In the genomic region with DNA sequence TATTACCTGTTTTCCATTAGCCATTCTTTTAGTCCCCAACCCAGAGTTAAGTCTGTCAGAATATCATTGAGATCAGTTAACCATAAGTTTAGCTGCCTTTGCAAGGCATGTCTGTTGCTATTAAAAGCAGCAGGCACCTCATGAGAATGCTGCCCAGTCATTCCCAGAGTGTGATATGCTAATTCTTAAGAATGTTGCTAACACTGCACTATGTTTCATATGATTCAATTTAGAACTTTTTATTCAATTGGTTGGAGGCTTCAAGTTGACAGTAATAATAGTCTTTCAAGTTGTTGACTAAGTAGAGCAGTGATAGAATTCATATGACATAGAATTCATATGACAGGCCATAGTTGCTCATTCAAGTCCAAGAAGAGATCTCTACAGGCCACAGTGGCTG, we compare ENCODE assay signal across 16 cellular contexts.
DNase-seq lines count a peak whose midpoint lies in the region; ATAC-seq and TF ChIP-seq lines count a peak whose summit lies in the region.
"Had no signal": no experiment of that assay in that cellular context is flagged by ENCODE, and none has a peak within 500 bp of the region (broad histone marks: within the 10 kb centered on the region; RNA-seq: fewer than 3 reads in every experiment).

No MANE protein-coding gene starts in this region.

- peak overlapping the region; percentile 85 for H3K27ac Mint-ChIP-seq in activated T-helper 1 cell treated with anti-CD3 and anti-CD28 coated beads, Interleukin-12 subunit alpha, Interleukin-12 subunit beta, Interleukin-2, Interleukin-4 antibody, amounts not matched to agents 30 ng/mL and 10 ng/mL and 1 ng/mL, durations not matched to agents 14 hours and 24 hours and 36 hours

- H3K79me2 ChIP-seq in SK-N-SH (ENCODE audit: insufficient read depth) = peaks cover 4% of the 10 kb centered on the region; the same call in 1 of the 2 replicates

- H4K20me1 ChIP-seq in SK-N-SH (ENCODE audit: insufficient read depth) = no peaks in the 10 kb centered on the region

- H3K4me1 ChIP-seq in SK-N-SH (ENCODE audit: control insufficient read depth in 1 of 2, insufficient read depth in 2 of 2, low read depth in 1 of 2, low read length in 1 of 2) = no peaks in the 10 kb centered on the region
- peaks cover 4% of the 10 kb centered on the region for H3K4me1 ChIP-seq in psoas muscle
- H3K4me1 ChIP-seq: Peyer's patch, tibial nerve had no signal

- H3K4me3 Mint-ChIP-seq in activated T-helper 1 cell treated with anti-CD3 and anti-CD28 coated beads, Interleukin-12 subunit alpha, Interleukin-12 subunit beta, Interleukin-2, Interleukin-4 antibody, amounts not matched to agents 30 ng/mL and 10 ng/mL and 1 ng/mL, durations not matched to agents 14 hours and 24 hours and 36 hours = no peak overlapping the region

- POLR2A ChIA-PET in SK-N-SH (lab: Yijun Ruan, JAX) = no interaction called here

- no peaks in the 10 kb centered on the region for H3K27me3 Mint-ChIP-seq in activated T-helper 1 cell treated with anti-CD3 and anti-CD28 coated beads, Interleukin-12 subunit alpha, Interleukin-12 subunit beta, Interleukin-2, Interleukin-4 antibody, amounts not matched to agents 30 ng/mL and 10 ng/mL and 1 ng/mL, durations not matched to agents 14 hours and 24 hours and 36 hours (ENCODE audit: insufficient read depth)

- no peak for TF ChIP-seq CTCF in SK-N-SH (IDR thresholded peaks at IDR 0.05)
- TF ChIP-seq CTCF in psoas muscle (IDR thresholded peaks at IDR 0.05) = no peak

- H3K36me3 ChIP-seq in SK-N-SH (replicated peaks in 1 of 2; ENCODE audit: control insufficient read depth in 1 of 2, insufficient read depth in 2 of 2, low read length in 1 of 2) = peaks cover 0 to 12% of the 10 kb centered on the region in 2 experiments
- no peaks in the 10 kb centered on the region for H3K36me3 ChIP-seq in psoas muscle (ENCODE audit: insufficient read depth in 1 of 2, low read depth in 1 of 2)
- H3K36me3 ChIP-seq: Peyer's patch had no signal

- no peak overlapping the region for H3K4me2 ChIP-seq in SK-N-SH

- H3K36me3 Mint-ChIP-seq in activated T-helper 1 cell treated with anti-CD3 and anti-CD28 coated beads, Interleukin-12 subunit alpha, Interleukin-12 subunit beta, Interleukin-2, Interleukin-4 antibody, amounts not matched to agents 30 ng/mL and 10 ng/mL and 1 ng/mL, durations not matched to agents 14 hours and 24 hours and 36 hours (ENCODE audit: low read depth) = peaks cover 33% of the 10 kb centered on the region

- no peak overlapping the region for H3K4me3 ChIP-seq in SK-N-SH (ENCODE audit: low read depth in 2 of 2, low read length in 1 of 2)
- H3K4me3 ChIP-seq in psoas muscle = no peak overlapping the region
- H3K4me3 ChIP-seq: Peyer's patch, tibial nerve had no signal

- no peaks in the 10 kb centered on the region for H3K4me1 Mint-ChIP-seq in activated T-helper 1 cell treated with anti-CD3 and anti-CD28 coated beads, Interleukin-12 subunit alpha, Interleukin-12 subunit beta, Interleukin-2, Interleukin-4 antibody, amounts not matched to agents 30 ng/mL and 10 ng/mL and 1 ng/mL, durations not matched to agents 14 hours and 24 hours and 36 hours (ENCODE audit: low read depth)

- H3K9me2 ChIP-seq in SK-N-SH = no peaks in the 10 kb centered on the region

- intact Hi-C loops in activated T-helper 1 cell treated with anti-CD3 and anti-CD28 coated beads, Interleukin-12 subunit alpha, Interleukin-12 subunit beta, Interleukin-2, Interleukin-4 antibody, amounts not matched to agents 30 ng/mL and 10 ng/mL and 1 ng/mL, durations not matched to agents 14 hours and 24 hours and 36 hours (cut with micrococcal nuclease) = loop anchor here (1.0 to 10.0 kb wide), 5 partner anchors 18 to 420 kb away; no protein-coding TSS in a partner anchor
- intact Hi-C loops in psoas muscle (cut with DNase I) = no loop called here

- H3K9me3 ChIP-seq in SK-N-SH (no peaks in the 10 kb centered on the region), psoas muscle (peaks cover 8% of the 10 kb centered on the region)
- H3K9me3 ChIP-seq: Peyer's patch had no signal

- H2AFZ ChIP-seq in SK-N-SH (ENCODE audit: low read depth) = no peak overlapping the region

- ATAC-seq in SK-N-SH treated with all-trans-retinoic acid at 6 μM for 48 hours = peak; percentile 30; the same call in 1 of the 3 replicates
- peak; percentile 63 for ATAC-seq in HG02588 (IDR thresholded peaks at IDR 0.05; ENCODE audit: unreplicated experiment)
- ATAC-seq in psoas muscle = peak in 3 of 4 donors; percentile 47 to 78 (median 48)

- peaks cover 14% of the 10 kb centered on the region for H3K9me3 Mint-ChIP-seq in activated T-helper 1 cell treated with anti-CD3 and anti-CD28 coated beads, Interleukin-12 subunit alpha, Interleukin-12 subunit beta, Interleukin-2, Interleukin-4 antibody, amounts not matched to agents 30 ng/mL and 10 ng/mL and 1 ng/mL, durations not matched to agents 14 hours and 24 hours and 36 hours

- H3K9ac ChIP-seq in SK-N-SH = no peak overlapping the region

- H3K27me3 ChIP-seq in SK-N-SH (ENCODE audit: insufficient read depth) (no peaks in the 10 kb centered on the region), psoas muscle (ENCODE audit: insufficient read depth in 3 of 3, low read length in 2 of 3) (no peaks in the 10 kb centered on the region)
- H3K27me3 ChIP-seq: Peyer's patch, tibial nerve had no signal

- CTCF ChIA-PET in SK-N-SH (lab: Yijun Ruan, JAX) = interaction anchor here (1.1 kb wide), 1 partner anchor 120 kb away, joined by 3 read pairs; no protein-coding TSS in a partner anchor

- DNase-seq in SK-N-SH (no peak), psoas muscle (no peak), T1000 (lab: John Stamatoyannopoulos, UW) (no peak), NCI-H1048 (lab: John Stamatoyannopoulos, UW) (no peak)
- DNase-seq in activated T-helper 1 cell treated with anti-CD3 and anti-CD28 coated beads, Interleukin-12 subunit alpha, Interleukin-12 subunit beta, Interleukin-2, Interleukin-4 antibody, amounts not matched to agents 30 ng/mL and 10 ng/mL and 1 ng/mL, durations not matched to agents 14 hours and 24 hours and 36 hours (ENCODE audit: low spot score) = no peak
- DNase-seq in central memory CD4-positive, alpha-beta T cell = no peak
- DNase-seq: activated CD4-positive, CD25-positive, alpha-beta regulatory T cell; cerebellar nuclear complex; DND-41; NCI-H1092 treated with DMSO at 0.1 percent for 48 hours; Peyer's patch; small intestine had no signal

- H3K27ac ChIP-seq in SK-N-SH (ENCODE audit: low read depth in 2 of 2, low read length in 1 of 2) (no peak overlapping the region), psoas muscle (peak overlapping the region; percentile 3)
- H3K27ac ChIP-seq: 22Rv1, Peyer's patch, tibial nerve had no signal

- TF ChIP-seq RAD21 in SK-N-SH (IDR thresholded peaks at IDR 0.05; ENCODE audit: low read length) = no peak

- TF ChIP-seq EP300 in SK-N-SH (IDR thresholded peaks at IDR 0.05; ENCODE audit: borderline replicate concordance in 1 of 2, low read depth in 1 of 2, low read length in 1 of 2) = no peak

- peaks cover 5% of the 10 kb centered on the region for H3F3A ChIP-seq in SK-N-SH (replicated peaks; ENCODE audit: insufficient read depth)

TF ChIP-seq in SK-N-SH treated with all-trans-retinoic acid at 6 μM for 48 hours, 23 proteins besides CTCF, POLR2A, EP300 and RAD21:
- no peak for TF ChIP-seq ARNTL (CRISPR knock-in tag; IDR thresholded peaks at IDR 0.05; ENCODE audit: borderline replicate concordance, low read depth)

TF ChIP-seq in SK-N-SH, 30 proteins besides CTCF, POLR2A, EP300 and RAD21:
- TF ChIP-seq NFIC (IDR thresholded peaks at IDR 0.05; ENCODE audit: borderline replicate concordance) = no peak
- no peak for TF ChIP-seq RCOR1 (IDR thresholded peaks at IDR 0.05; ENCODE audit: low read length)
- TF ChIP-seq TCF12 (IDR thresholded peaks at IDR 0.05) = no peak
- TF ChIP-seq EZH2phosphoT487 (IDR thresholded peaks at IDR 0.05; ENCODE audit: borderline replicate concordance, low read depth) = no peak
- TF ChIP-seq, protein P1, sequence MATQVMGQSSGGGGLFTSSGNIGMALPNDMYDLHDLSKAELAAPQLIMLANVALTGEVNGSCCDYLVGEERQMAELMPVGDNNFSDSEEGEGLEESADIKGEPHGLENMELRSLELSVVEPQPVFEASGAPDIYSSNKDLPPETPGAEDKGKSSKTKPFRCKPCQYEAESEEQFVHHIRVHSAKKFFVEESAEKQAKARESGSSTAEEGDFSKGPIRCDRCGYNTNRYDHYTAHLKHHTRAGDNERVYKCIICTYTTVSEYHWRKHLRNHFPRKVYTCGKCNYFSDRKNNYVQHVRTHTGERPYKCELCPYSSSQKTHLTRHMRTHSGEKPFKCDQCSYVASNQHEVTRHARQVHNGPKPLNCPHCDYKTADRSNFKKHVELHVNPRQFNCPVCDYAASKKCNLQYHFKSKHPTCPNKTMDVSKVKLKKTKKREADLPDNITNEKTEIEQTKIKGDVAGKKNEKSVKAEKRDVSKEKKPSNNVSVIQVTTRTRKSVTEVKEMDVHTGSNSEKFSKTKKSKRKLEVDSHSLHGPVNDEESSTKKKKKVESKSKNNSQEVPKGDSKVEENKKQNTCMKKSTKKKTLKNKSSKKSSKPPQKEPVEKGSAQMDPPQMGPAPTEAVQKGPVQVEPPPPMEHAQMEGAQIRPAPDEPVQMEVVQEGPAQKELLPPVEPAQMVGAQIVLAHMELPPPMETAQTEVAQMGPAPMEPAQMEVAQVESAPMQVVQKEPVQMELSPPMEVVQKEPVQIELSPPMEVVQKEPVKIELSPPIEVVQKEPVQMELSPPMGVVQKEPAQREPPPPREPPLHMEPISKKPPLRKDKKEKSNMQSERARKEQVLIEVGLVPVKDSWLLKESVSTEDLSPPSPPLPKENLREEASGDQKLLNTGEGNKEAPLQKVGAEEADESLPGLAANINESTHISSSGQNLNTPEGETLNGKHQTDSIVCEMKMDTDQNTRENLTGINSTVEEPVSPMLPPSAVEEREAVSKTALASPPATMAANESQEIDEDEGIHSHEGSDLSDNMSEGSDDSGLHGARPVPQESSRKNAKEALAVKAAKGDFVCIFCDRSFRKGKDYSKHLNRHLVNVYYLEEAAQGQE (IDR thresholded peaks at IDR 0.05; ENCODE audit: low read depth, low read length) = no peak
- no peak for TF ChIP-seq MXI1 (IDR thresholded peaks at IDR 0.05; ENCODE audit: low read depth, low read length)
- TF ChIP-seq NRF1 (IDR thresholded peaks at IDR 0.05; ENCODE audit: low read depth, low read length) = no peak
- TF ChIP-seq, protein P2, sequence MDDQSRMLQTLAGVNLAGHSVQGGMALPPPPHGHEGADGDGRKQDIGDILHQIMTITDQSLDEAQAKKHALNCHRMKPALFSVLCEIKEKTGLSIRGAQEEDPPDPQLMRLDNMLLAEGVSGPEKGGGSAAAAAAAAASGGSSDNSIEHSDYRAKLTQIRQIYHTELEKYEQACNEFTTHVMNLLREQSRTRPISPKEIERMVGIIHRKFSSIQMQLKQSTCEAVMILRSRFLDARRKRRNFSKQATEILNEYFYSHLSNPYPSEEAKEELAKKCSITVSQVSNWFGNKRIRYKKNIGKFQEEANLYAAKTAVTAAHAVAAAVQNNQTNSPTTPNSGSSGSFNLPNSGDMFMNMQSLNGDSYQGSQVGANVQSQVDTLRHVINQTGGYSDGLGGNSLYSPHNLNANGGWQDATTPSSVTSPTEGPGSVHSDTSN (IDR thresholded peaks at IDR 0.05) = no peak
